Comparison of ENCODE assay signal across 24 cellular contexts in the genomic region with DNA sequence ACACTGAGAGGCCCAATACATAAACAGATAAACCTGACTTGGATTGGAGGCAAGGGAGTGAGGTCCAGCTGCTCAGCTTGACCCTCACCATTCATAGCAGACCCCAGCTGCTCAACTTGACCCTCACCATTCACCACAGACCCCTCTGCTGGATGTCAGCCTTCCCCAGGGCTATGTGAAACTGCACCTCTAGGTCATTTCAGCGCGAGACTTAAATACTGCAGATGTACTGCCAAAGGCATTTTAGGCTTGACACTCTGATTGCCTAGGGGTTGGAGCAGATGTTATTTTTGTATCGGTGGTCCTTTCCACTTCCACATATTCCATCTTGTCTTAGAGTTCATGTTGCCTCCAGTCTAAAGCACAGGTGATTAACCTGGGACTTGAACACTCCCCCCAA.
"Had no signal": no experiment of that assay in that cellular context is flagged by ENCODE, and none has a peak within 500 bp of the region (broad histone marks: within the 10 kb centered on the region; RNA-seq: fewer than 3 reads in every experiment).

No MANE protein-coding gene starts in this region.

- H3K9me3 ChIP-seq: left lung, lower lobe of right lung, right lobe of liver, suprapubic skin, transverse colon, upper lobe of right lung, vagina had no signal

- H3K4me1 ChIP-seq: parathyroid adenoma, right lobe of liver, suprapubic skin, transverse colon, upper lobe of right lung, vagina had no signal

- H3K4me3 ChIP-seq: dorsolateral prefrontal cortex, left lung, lower lobe of right lung, right lobe of liver, smooth muscle cell, suprapubic skin, transverse colon, upper lobe of right lung, vagina had no signal

- H3K27me3 ChIP-seq: dorsolateral prefrontal cortex, left lung, suprapubic skin, transverse colon, upper lobe of right lung, vagina had no signal

- H3K27ac ChIP-seq: dorsolateral prefrontal cortex, left lung, lower lobe of right lung, parathyroid adenoma, right lobe of liver, suprapubic skin, upper lobe of right lung, vagina had no signal

- H2AFZ ChIP-seq: parathyroid adenoma had no signal

- H3K36me3 ChIP-seq: left lung, lower lobe of right lung, right lobe of liver, suprapubic skin, transverse colon, upper lobe of right lung, vagina had no signal

- DNase-seq: cortex of kidney; dorsolateral prefrontal cortex; effector CD4-positive, alpha-beta T cell; hippocampal formation; left cardiac atrium; left lung; lower lobe of right lung; naive B cell; right lobe of liver; stimulated activated CD4-positive, alpha-beta T cell treated with anti-CD3 and anti-CD28 coated beads, Interleukin-12 subunit alpha, Interleukin-12 subunit beta, amount 100 ng/mL, for 4 hours; stimulated activated CD4-positive, alpha-beta T cell treated with anti-CD3 and anti-CD28 coated beads, Interleukin-1b, Interleukin-23, amount 100 ng/mL, for 48 hours; stimulated activated CD4-positive, alpha-beta T cell treated with anti-CD3 and anti-CD28 coated beads, Interleukin-4, amount 100 ng/mL, for 1 hour; stimulated activated CD8-positive, alpha-beta memory T cell treated with anti-CD3 and anti-CD28 coated beads, Interleukin-4, amount 100 ng/mL, for 48 hours; stimulated activated naive CD4-positive, alpha-beta T cell; stimulated activated naive CD8-positive, alpha-beta T cell treated with anti-CD3 and anti-CD28 coated beads, Interleukin-15, amount 100 ng/mL, for 72 hours; transverse colon; upper lobe of right lung had no signal

- H3K27ac Mint-ChIP-seq: naive B cell; natural killer cell treated with Interleukin-12 subunit alpha and Interleukin-12 subunit beta and Interleukin-15 and Interleukin-18, amount 100 ng/mL, for 72 hours; progenitor cell of endocrine pancreas had no signal

- H3K36me3 Mint-ChIP-seq: naive B cell; natural killer cell treated with Interleukin-12 subunit alpha and Interleukin-12 subunit beta and Interleukin-15 and Interleukin-18, amount 100 ng/mL, for 72 hours had no signal

- H3K4me1 Mint-ChIP-seq: naive B cell; stimulated activated naive CD8-positive, alpha-beta T cell treated with anti-CD3 and anti-CD28 coated beads, Interleukin-15, amount 100 ng/mL, for 72 hours had no signal

- H3K4me2 ChIP-seq: smooth muscle cell had no signal

- ATAC-seq: left lung; lower lobe of right lung; natural killer cell treated with Interleukin-12 subunit alpha and Interleukin-12 subunit beta and Interleukin-15 and Interleukin-18, amount 100 ng/mL, for 72 hours; stimulated activated naive CD8-positive, alpha-beta T cell treated with anti-CD3 and anti-CD28 coated beads, Interleukin-15, amount 100 ng/mL, for 72 hours; upper lobe of right lung had no signal

- H3K79me2 ChIP-seq: parathyroid adenoma had no signal

- H3K4me3 Mint-ChIP-seq: naive B cell; natural killer cell treated with Interleukin-12 subunit alpha and Interleukin-12 subunit beta and Interleukin-15 and Interleukin-18, amount 100 ng/mL, for 72 hours; neural crest cell; stimulated activated naive CD8-positive, alpha-beta T cell treated with anti-CD3 and anti-CD28 coated beads, Interleukin-15, amount 100 ng/mL, for 72 hours had no signal

- H3K9ac ChIP-seq: parathyroid adenoma had no signal

- H3K9me3 Mint-ChIP-seq: natural killer cell treated with Interleukin-12 subunit alpha and Interleukin-12 subunit beta and Interleukin-15 and Interleukin-18, amount 100 ng/mL, for 72 hours; stimulated activated naive CD8-positive, alpha-beta T cell treated with anti-CD3 and anti-CD28 coated beads, Interleukin-15, amount 100 ng/mL, for 72 hours had no signal
